In the genomic region with DNA sequence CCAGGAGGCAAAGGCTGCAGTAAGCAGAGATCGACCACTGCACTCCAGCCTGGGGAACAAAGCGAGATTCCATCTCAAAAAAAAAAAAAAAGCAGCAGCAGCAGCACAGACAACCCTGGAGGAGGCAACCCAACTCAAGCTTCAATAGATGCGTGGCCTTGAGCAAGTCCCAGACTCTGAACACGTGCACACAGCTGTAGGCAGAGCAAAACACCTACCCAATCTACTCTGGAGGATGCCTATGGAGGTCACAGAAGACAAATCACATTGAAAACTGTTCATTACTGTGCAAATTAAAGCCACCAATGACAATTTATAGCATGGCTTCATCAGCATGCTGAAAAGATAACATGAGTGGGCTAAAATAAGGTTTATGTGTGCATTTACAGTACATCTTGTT, we compare ENCODE assay signal across 1 cellular context.
TF ChIP-seq lines count a peak whose summit lies in the region.

No MANE protein-coding gene starts in this region.

TF ChIP-seq in neural cell, 6 proteins besides CTCF, POLR2A, EP300 and RAD21 (continued from another document):
- TF ChIP-seq REST (IDR thresholded peaks at IDR 0.05; ENCODE audit: borderline replicate concordance) = no peak
